Comparison of ENCODE assay signal across 26 cellular contexts in the genomic region with DNA sequence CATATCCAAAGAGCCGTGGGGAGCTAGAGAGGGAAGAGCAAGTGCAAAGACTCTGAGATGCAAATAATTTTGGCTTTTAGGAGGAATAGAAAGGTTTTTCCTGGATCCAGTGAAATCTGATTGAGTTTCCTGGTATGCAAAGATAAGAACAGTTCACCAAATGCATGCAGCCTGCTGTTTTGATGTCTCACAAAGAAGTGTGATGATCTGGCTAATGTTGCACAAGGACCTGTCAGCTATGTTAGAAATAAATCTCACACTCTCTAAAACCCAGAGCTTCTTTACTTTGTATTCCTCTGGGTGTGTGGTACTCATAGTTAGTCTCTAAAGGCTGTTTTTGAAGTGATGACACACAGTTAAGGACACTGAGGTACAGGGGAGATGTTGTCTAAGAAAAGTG.
"Had no signal": no experiment of that assay in that cellular context is flagged by ENCODE, and none has a peak within 500 bp of the region (broad histone marks: within the 10 kb centered on the region; RNA-seq: fewer than 3 reads in every experiment).

No MANE protein-coding gene starts in this region.

- H3K4me1 ChIP-seq: ascending aorta, breast epithelium, colonic mucosa, foreskin keratinocyte, gastrocnemius medialis had no signal

- ATAC-seq: activated CD4-positive, alpha-beta T cell treated with anti-CD3 and anti-CD28 coated beads for 36 hours; activated CD8-positive, alpha-beta memory T cell treated with anti-CD3 and anti-CD28 coated beads, Interleukin-2, amount 10 ng/mL, durations not matched to agents 7 days and 5 days; activated CD8-positive, alpha-beta T cell treated with anti-CD3 and anti-CD28 coated beads, Interleukin-2, amount 10 ng/mL, durations not matched to agents 7 days and 5 days; activated naive CD4-positive, alpha-beta T cell treated with anti-CD3 and anti-CD28 coated beads, Interleukin-2, amount 50 U/mL, for 72 hours; esophagus mucosa; foreskin keratinocyte; gastrocnemius medialis had no signal

- DNase-seq: activated CD4-positive, alpha-beta memory T cell treated with anti-CD3 and anti-CD28 coated beads for 36 hours; activated CD4-positive, alpha-beta T cell treated with anti-CD3 and anti-CD28 coated beads for 36 hours; activated CD4-positive, alpha-beta T cell treated with anti-CD3 and anti-CD28 coated beads, Interleukin-2, amount 10 ng/mL, durations not matched to agents 24 days and 14 days; activated CD4-positive, CD25-positive, alpha-beta regulatory T cell; activated CD4-positive, CD25-positive, alpha-beta regulatory T cell treated with anti-CD3 and anti-CD28 coated beads, Interleukin-2, amount 50 U/mL, for 72 hours; activated CD8-positive, alpha-beta memory T cell treated with anti-CD3 and anti-CD28 coated beads, Interleukin-2, amount 10 ng/mL, durations not matched to agents 7 days and 5 days; activated CD8-positive, alpha-beta memory T cell treated with anti-CD3 and anti-CD28 coated beads, Interleukin-2, amount 50 U/mL, for 4 hours; activated CD8-positive, alpha-beta T cell treated with anti-CD3 and anti-CD28 coated beads, Interleukin-2, amount 10 ng/mL, durations not matched to agents 7 days and 5 days; activated effector memory CD4-positive, alpha-beta T cell treated with anti-CD3 and anti-CD28 coated beads, Interleukin-2, amount 50 U/mL, for 16 hours; activated naive CD4-positive, alpha-beta T cell treated with anti-CD3 and anti-CD28 coated beads for 36 hours; activated naive CD8-positive, alpha-beta T cell treated with anti-CD3 and anti-CD28 coated beads, Interleukin-2, amount 10 ng/mL, durations not matched to agents 7 days and 5 days; activated T-cell treated with anti-CD3 and anti-CD28 coated beads, Interleukin-2, amount 50 U/mL, for 1 hour; activated T-cell treated with anti-CD3 and anti-CD28 coated beads, Interleukin-2, amount 50 U/mL, for 48 hours; central memory CD4-positive, alpha-beta T cell; cerebellar nuclear complex; colonic mucosa; effector CD8-positive, alpha-beta T cell; foreskin keratinocyte; gastrocnemius medialis; glutamatergic neuron; T-helper 2 cell had no signal

- H3K4me3 ChIP-seq: ascending aorta, breast epithelium, cardiac muscle cell, colonic mucosa, gastrocnemius medialis had no signal

- H3K36me3 ChIP-seq: ascending aorta, breast epithelium, cardiac muscle cell, colonic mucosa, gastrocnemius medialis had no signal

- H3K27ac ChIP-seq: ascending aorta, breast epithelium, cardiac muscle cell, colonic mucosa, foreskin keratinocyte, gastrocnemius medialis had no signal

- H3K27me3 ChIP-seq: ascending aorta, breast epithelium, cardiac muscle cell, colonic mucosa, foreskin keratinocyte, gastrocnemius medialis had no signal

- H3K9me3 ChIP-seq: ascending aorta, breast epithelium, colonic mucosa, gastrocnemius medialis had no signal
